9 cellular contexts compared by ENCODE assay signal in genomic region chr11:127470485-127470884, GRCh38.
DNase-seq lines count a peak whose midpoint lies in the region; ATAC-seq and TF ChIP-seq lines count a peak whose summit lies in the region.
"Had no signal": no experiment of that assay in that cellular context is flagged by ENCODE, and none has a peak within 500 bp of the region (broad histone marks: within the 10 kb centered on the region; RNA-seq: fewer than 3 reads in every experiment).

No MANE protein-coding gene starts in this region.

- peaks cover 18% of the 10 kb centered on the region for H3K27me3 Mint-ChIP-seq in Caco-2 (ENCODE audit: insufficient read depth, unreplicated experiment)
- H3K27me3 Mint-ChIP-seq in glutamatergic neuron (ENCODE audit: unreplicated experiment), result peaks cover 1% of the 10 kb centered on the region

- CTCF ChIA-PET in Caco-2 (lab: Charles Lee), result interaction anchor here (0.6 to 1.3 kb wide), 3 partner anchors 10 to 117 kb away, joined by 3 to 7 read pairs (median 3); no protein-coding TSS in a partner anchor

- no peaks in the 10 kb centered on the region for H3K4me1 ChIP-seq in Caco-2
- H3K4me1 ChIP-seq: HAP-1 had no signal

- intact Hi-C loops in Caco-2 (cut with micrococcal nuclease; ENCODE audit: unreplicated experiment) (loop anchor here (1.0 kb wide), 2 partner anchors 320 to 551 kb away; no protein-coding TSS in a partner anchor), cardiac septum (cut with DNase I) (no loop called here)

- no peaks in the 10 kb centered on the region for H3K27me3 ChIP-seq in Caco-2 (replicated peaks; ENCODE audit: control insufficient read depth, insufficient read depth, low read length)

- no peaks in the 10 kb centered on the region for H3K36me3 ChIP-seq in Caco-2 (ENCODE audit: control insufficient read depth, insufficient read depth, low read length)
- H3K36me3 ChIP-seq: HAP-1 had no signal

- H3K4me1 Mint-ChIP-seq in Caco-2 (ENCODE audit: low read depth, unreplicated experiment) (no peaks in the 10 kb centered on the region), glutamatergic neuron (ENCODE audit: low read depth, unreplicated experiment) (no peaks in the 10 kb centered on the region)

- no peak overlapping the region for H3K27ac Mint-ChIP-seq in Caco-2 (ENCODE audit: unreplicated experiment)
- H3K27ac Mint-ChIP-seq in glutamatergic neuron (ENCODE audit: unreplicated experiment), result no peak overlapping the region

- H3K36me3 Mint-ChIP-seq in Caco-2 (ENCODE audit: insufficient read depth, unreplicated experiment) (no peaks in the 10 kb centered on the region), glutamatergic neuron (ENCODE audit: unreplicated experiment) (no peaks in the 10 kb centered on the region)

- DNase-seq in Caco-2, result peak in 1 of 2 experiments; percentile 29
- peak; percentile 38 for DNase-seq in NAMALWA (ENCODE audit: low spot score)
- DNase-seq in glutamatergic neuron, result peak; percentile 60
- DNase-seq in ureter (ENCODE audit: low spot score), result no peak
- DNase-seq in cardiac septum (ENCODE audit: low spot score), result no peak
- DNase-seq in NCI-H128 (lab: John Stamatoyannopoulos, UW; ENCODE audit: unreplicated experiment), result no peak

- peak; percentile 64 for ATAC-seq in GM21367 (IDR thresholded peaks at IDR 0.05; ENCODE audit: unreplicated experiment)
- ATAC-seq in HG03108 (IDR thresholded peaks at IDR 0.05; ENCODE audit: unreplicated experiment), result no peak

- BruUV-seq in Caco-2 (replicated peaks; lab: Mats Ljungman, UMichigan), result no TSS peak

- H3K9me3 ChIP-seq in Caco-2, result no peaks in the 10 kb centered on the region; the same call in 1 of the 2 replicates
- H3K9me3 ChIP-seq: HAP-1 had no signal

- H3K9me3 Mint-ChIP-seq in Caco-2 (ENCODE audit: unreplicated experiment) (no peaks in the 10 kb centered on the region), glutamatergic neuron (ENCODE audit: unreplicated experiment) (peaks cover 2% of the 10 kb centered on the region)

- POLR2A ChIA-PET in Caco-2 (lab: Charles Lee), result no interaction called here

- TF ChIP-seq CTCF in Caco-2 (IDR thresholded peaks at IDR 0.05; ENCODE audit: insufficient read depth in 1 of 2, low read depth in 1 of 2, low read length in 1 of 2, severe bottlenecking in 1 of 2, unreplicated experiment in 1 of 2) (peak; percentile 24 to 35), glutamatergic neuron (IDR thresholded peaks at IDR 0.05; ENCODE audit: partially characterized antibody, unreplicated experiment) (peak; percentile 57)

- H3K4me3 Mint-ChIP-seq in Caco-2 (ENCODE audit: unreplicated experiment), result no peak overlapping the region
- no peak overlapping the region for H3K4me3 Mint-ChIP-seq in glutamatergic neuron (ENCODE audit: unreplicated experiment)

- H3K4me3 ChIP-seq in Caco-2 (ENCODE audit: low read depth, low read length), result no peak overlapping the region
- H3K4me3 ChIP-seq: HAP-1 had no signal

Comparison
In these comparisons a context has a peak if more than half of its experiments do, and no peak if none do; other contexts are left out.
1. DNase-seq: peak in NAMALWA (single experiment) and glutamatergic neuron (single experiment); none in ureter (single experiment), cardiac septum (single experiment) and NCI-H128 (single experiment).